32 cellular contexts compared by ENCODE assay signal in the genomic region with DNA sequence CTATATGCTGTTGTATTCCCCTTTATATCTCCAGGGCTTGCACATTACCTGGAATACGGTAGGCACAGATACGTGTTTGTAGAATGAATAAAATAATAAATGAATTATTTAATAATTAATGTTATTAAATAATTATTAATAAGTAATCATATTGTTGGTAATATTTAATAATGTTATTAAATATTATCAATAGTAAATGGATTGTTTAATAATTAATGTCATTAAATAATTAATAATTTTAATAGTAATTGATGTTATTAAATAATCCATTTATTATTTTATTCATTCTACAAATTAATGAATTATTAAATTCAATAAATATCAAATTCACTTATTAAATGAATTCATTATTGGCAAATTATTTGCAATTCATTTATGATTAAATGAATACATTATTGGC.
"Had no signal": no experiment of that assay in that cellular context is flagged by ENCODE, and none has a peak within 500 bp of the region (broad histone marks: within the 10 kb centered on the region; RNA-seq: fewer than 3 reads in every experiment).

No MANE protein-coding gene starts in this region.

- H3K4me1 ChIP-seq: ascending aorta, breast epithelium, esophagus squamous epithelium had no signal

- H3K27me3 ChIP-seq: ascending aorta, breast epithelium, cardiac muscle cell had no signal

- H3K9me3 ChIP-seq: ascending aorta, esophagus squamous epithelium had no signal

- H3K4me1 Mint-ChIP-seq: activated CD4-positive, alpha-beta memory T cell treated with anti-CD3 and anti-CD28 coated beads, Interleukin-2, amount 10 ng/mL, durations not matched to agents 7 days and 5 days; activated CD4-positive, alpha-beta T cell treated with anti-CD3 and anti-CD28 coated beads, Interleukin-2, amount 10 ng/mL, durations not matched to agents 7 days and 5 days; activated naive CD4-positive, alpha-beta T cell treated with anti-CD3 and anti-CD28 coated beads, Interleukin-2, amount 10 ng/mL, durations not matched to agents 7 days and 5 days; activated naive CD8-positive, alpha-beta T cell treated with anti-CD3 and anti-CD28 coated beads, Interleukin-2, amount 10 ng/mL, durations not matched to agents 7 days and 5 days; T-helper 17 cell had no signal

- H3K4me3 Mint-ChIP-seq: activated CD4-positive, alpha-beta memory T cell treated with anti-CD3 and anti-CD28 coated beads, Interleukin-2, amount 10 ng/mL, durations not matched to agents 7 days and 5 days; activated CD4-positive, alpha-beta T cell treated with anti-CD3 and anti-CD28 coated beads, Interleukin-2, amount 10 ng/mL, durations not matched to agents 7 days and 5 days; activated naive CD4-positive, alpha-beta T cell treated with anti-CD3 and anti-CD28 coated beads, Interleukin-2, amount 10 ng/mL, durations not matched to agents 7 days and 5 days; activated naive CD8-positive, alpha-beta T cell treated with anti-CD3 and anti-CD28 coated beads, Interleukin-2, amount 10 ng/mL, durations not matched to agents 7 days and 5 days; activated T-cell treated with anti-CD3 and anti-CD28 coated beads, Interleukin-2, amount 50 U/mL, for 24 hours; activated T-cell treated with anti-CD3 and anti-CD28 coated beads, Interleukin-2, amount 50 U/mL, for 72 hours; brain; effector memory CD8-positive, alpha-beta T cell; T-helper 17 cell; T-helper 2 cell treated with Interferon-gamma antibody and Interleukin-4, amounts not matched to agents 5 μg/mL and 100 μg/mL, for 36 hours had no signal

- ATAC-seq: activated naive CD4-positive, alpha-beta T cell treated with anti-CD3 and anti-CD28 coated beads, Interleukin-2, amount 50 U/mL, for 72 hours; activated T-cell treated with anti-CD3 and anti-CD28 coated beads, Interleukin-2, amount 50 U/mL, for 72 hours; effector memory CD8-positive, alpha-beta T cell; T-helper 17 cell had no signal

- DNase-seq: activated CD4-positive, alpha-beta memory T cell treated with anti-CD3 and anti-CD28 coated beads, Interleukin-2, amount 10 ng/mL, durations not matched to agents 7 days and 5 days; activated CD4-positive, alpha-beta T cell treated with anti-CD3 and anti-CD28 coated beads for 1 hour; activated CD4-positive, alpha-beta T cell treated with anti-CD3 and anti-CD28 coated beads for 4 hours; activated CD4-positive, alpha-beta T cell treated with anti-CD3 and anti-CD28 coated beads, Interleukin-2, amount 10 ng/mL, durations not matched to agents 7 days and 5 days; activated CD4-positive, alpha-beta T cell treated with anti-CD3 and anti-CD28 coated beads, Interleukin-2, amount 50 U/mL, for 4 hours; activated CD8-positive, alpha-beta memory T cell treated with anti-CD3 and anti-CD28 coated beads, Interleukin-2, amount 50 U/mL, for 48 hours; activated gamma-delta T cell; activated naive CD4-positive, alpha-beta T cell; activated naive CD4-positive, alpha-beta T cell treated with anti-CD3 and anti-CD28 coated beads, Interleukin-2, amount 10 ng/mL, durations not matched to agents 7 days and 5 days; activated naive CD8-positive, alpha-beta T cell treated with anti-CD3 and anti-CD28 coated beads, Interleukin-2, amount 10 ng/mL, durations not matched to agents 7 days and 5 days; activated T-cell treated with anti-CD3 and anti-CD28 coated beads for 4 hours; activated T-cell treated with anti-CD3 and anti-CD28 coated beads, Interleukin-2, amount 50 U/mL, for 24 hours; activated T-cell treated with anti-CD3 and anti-CD28 coated beads, Interleukin-2, amount 50 U/mL, for 72 hours; central memory CD4-positive, alpha-beta T cell; cortex of kidney; dermis blood vessel endothelial cell; effector CD4-positive, alpha-beta T cell; effector memory CD8-positive, alpha-beta T cell; esophagus squamous epithelium; foreskin melanocyte; head of caudate nucleus; T-helper 1 cell; T-helper 17 cell; T1000 had no signal

- H3K36me3 ChIP-seq: ascending aorta, breast epithelium, cardiac muscle cell, esophagus squamous epithelium had no signal

- H3K4me3 ChIP-seq: ascending aorta, breast epithelium, cardiac muscle cell, esophagus squamous epithelium had no signal

- FAIRE-seq: endothelial cell of umbilical vein had no signal

- H3K27ac Mint-ChIP-seq: activated CD4-positive, alpha-beta memory T cell treated with anti-CD3 and anti-CD28 coated beads, Interleukin-2, amount 10 ng/mL, durations not matched to agents 7 days and 5 days; activated CD4-positive, alpha-beta T cell treated with anti-CD3 and anti-CD28 coated beads, Interleukin-2, amount 10 ng/mL, durations not matched to agents 7 days and 5 days; activated naive CD4-positive, alpha-beta T cell treated with anti-CD3 and anti-CD28 coated beads, Interleukin-2, amount 10 ng/mL, durations not matched to agents 7 days and 5 days; activated naive CD4-positive, alpha-beta T cell treated with anti-CD3 and anti-CD28 coated beads, Interleukin-2, amount 50 U/mL, for 72 hours; activated naive CD8-positive, alpha-beta T cell treated with anti-CD3 and anti-CD28 coated beads, Interleukin-2, amount 10 ng/mL, durations not matched to agents 7 days and 5 days; activated T-cell treated with anti-CD3 and anti-CD28 coated beads, Interleukin-2, amount 50 U/mL, for 24 hours; activated T-cell treated with anti-CD3 and anti-CD28 coated beads, Interleukin-2, amount 50 U/mL, for 72 hours; brain; effector memory CD8-positive, alpha-beta T cell; T-helper 17 cell; T-helper 2 cell treated with Interferon-gamma antibody and Interleukin-4, amounts not matched to agents 5 μg/mL and 100 μg/mL, for 36 hours had no signal

- H3K9me3 Mint-ChIP-seq: activated CD4-positive, alpha-beta memory T cell treated with anti-CD3 and anti-CD28 coated beads, Interleukin-2, amount 10 ng/mL, durations not matched to agents 7 days and 5 days; activated CD4-positive, alpha-beta T cell treated with anti-CD3 and anti-CD28 coated beads, Interleukin-2, amount 10 ng/mL, durations not matched to agents 7 days and 5 days; activated naive CD4-positive, alpha-beta T cell treated with anti-CD3 and anti-CD28 coated beads, Interleukin-2, amount 10 ng/mL, durations not matched to agents 7 days and 5 days; activated T-cell treated with anti-CD3 and anti-CD28 coated beads, Interleukin-2, amount 50 U/mL, for 24 hours; T-helper 2 cell treated with Interferon-gamma antibody and Interleukin-4, amounts not matched to agents 5 μg/mL and 100 μg/mL, for 36 hours had no signal

- H3K36me3 Mint-ChIP-seq: activated naive CD4-positive, alpha-beta T cell treated with anti-CD3 and anti-CD28 coated beads, Interleukin-2, amount 10 ng/mL, durations not matched to agents 7 days and 5 days; activated naive CD4-positive, alpha-beta T cell treated with anti-CD3 and anti-CD28 coated beads, Interleukin-2, amount 50 U/mL, for 72 hours; activated naive CD8-positive, alpha-beta T cell treated with anti-CD3 and anti-CD28 coated beads, Interleukin-2, amount 10 ng/mL, durations not matched to agents 7 days and 5 days; brain had no signal

- H3K27ac ChIP-seq: ascending aorta, breast epithelium, cardiac muscle cell, epithelial cell of prostate, esophagus squamous epithelium had no signal
